15 cellular contexts compared by ENCODE assay signal in the genomic region with DNA sequence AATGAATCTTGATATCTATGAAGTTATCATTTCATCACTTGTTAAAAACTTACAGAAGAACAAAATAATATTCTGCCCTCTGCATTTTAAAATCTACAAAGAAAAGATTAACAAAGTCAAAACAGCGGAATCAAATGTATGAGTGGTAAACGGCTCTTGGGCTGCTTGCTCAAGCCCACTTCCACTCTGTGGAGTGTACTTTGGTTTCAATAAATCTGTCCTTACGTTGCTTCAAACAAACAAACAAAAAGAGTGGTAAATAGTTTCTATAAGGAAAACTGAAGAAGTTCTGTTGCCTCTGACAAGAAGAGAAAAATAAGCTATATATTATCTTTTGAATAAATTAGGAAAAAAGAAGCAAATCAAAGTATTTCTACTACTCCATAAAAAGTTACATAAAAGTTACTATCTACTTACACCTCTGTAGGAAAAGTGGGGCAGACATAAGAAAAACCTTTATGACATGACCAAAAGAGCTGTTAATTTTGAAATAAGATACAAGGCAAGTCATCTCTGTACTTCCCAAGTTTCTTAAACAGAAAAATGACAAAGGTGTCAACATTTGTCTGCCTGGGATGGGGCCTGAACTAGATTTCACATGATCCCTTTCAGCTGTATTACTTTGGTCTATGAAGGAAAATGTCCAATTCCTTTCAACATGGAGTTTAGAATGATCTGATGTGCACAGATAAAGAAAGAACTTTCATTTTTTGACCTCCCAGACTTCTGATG.
"Had no signal": no experiment of that assay in that cellular context is flagged by ENCODE, and none has a peak within 500 bp of the region (broad histone marks: within the 10 kb centered on the region; RNA-seq: fewer than 3 reads in every experiment).

No MANE protein-coding gene starts in this region.

- H3K27ac Mint-ChIP-seq: nephron; T-helper 1 cell treated with Interleukin-12 subunit alpha and Interleukin-12 subunit beta and Interleukin-4 antibody, amounts not matched to agents 30 μg/mL and 1 μg/mL, for 36 hours had no signal

- H3K9me3 ChIP-seq: colonic mucosa, thyroid gland had no signal

- H3K27ac ChIP-seq: brain microvascular endothelial cell, colonic mucosa, thyroid gland, VCaP had no signal

- DNase-seq: activated CD8-positive, alpha-beta memory T cell treated with anti-CD3 and anti-CD28 coated beads for 24 hours; activated effector memory CD4-positive, alpha-beta T cell treated with Interleukin-2 at 50 U/mL for 16 hours; aorta; brain microvascular endothelial cell; central memory CD4-positive, alpha-beta T cell; colonic mucosa; head of caudate nucleus; occipital lobe; posterior cingulate gyrus; stimulated activated naive CD4-positive, alpha-beta T cell; thyroid gland had no signal

- H3K4me1 Mint-ChIP-seq: nephron had no signal

- H3K36me3 ChIP-seq: brain microvascular endothelial cell, colonic mucosa had no signal

- H3K4me3 Mint-ChIP-seq: nephron; T-helper 1 cell treated with Interleukin-12 subunit alpha and Interleukin-12 subunit beta and Interleukin-4 antibody, amounts not matched to agents 30 μg/mL and 1 μg/mL, for 36 hours had no signal

- H3K4me1 ChIP-seq: colonic mucosa, thyroid gland had no signal

- H3K4me3 ChIP-seq: colonic mucosa, lung, thyroid gland had no signal

- H3K27me3 ChIP-seq: brain microvascular endothelial cell, colonic mucosa, thyroid gland had no signal
